ENCODE assay signal across 2 cellular contexts in the genomic region with DNA sequence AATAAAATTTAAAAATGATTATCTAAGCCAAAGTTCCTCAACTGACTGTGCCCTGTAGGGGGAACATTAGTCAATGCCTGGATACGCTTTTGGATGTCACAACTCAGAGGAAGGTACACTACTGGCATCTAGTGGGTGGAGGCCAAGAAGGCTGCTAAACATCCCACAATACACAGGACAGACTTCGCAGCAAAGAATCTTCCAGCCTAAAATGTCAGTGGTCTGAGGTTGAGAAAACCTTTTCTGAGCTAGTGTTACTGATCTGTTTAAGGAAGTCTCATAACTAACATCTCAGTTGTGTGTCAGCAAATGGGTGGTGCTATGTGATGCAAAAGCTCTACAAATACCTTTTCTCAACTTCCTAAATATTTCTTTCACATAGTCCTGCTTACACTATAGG.
TF ChIP-seq lines count a peak whose summit lies in the region.

No MANE protein-coding gene starts in this region.

TF ChIP-seq in HCT116, 20 proteins besides CTCF, POLR2A, EP300 and RAD21 (continued from another document):
- TF ChIP-seq CEBPB (IDR thresholded peaks at IDR 0.05; ENCODE audit: low read depth) (no peak), ELF1 (IDR thresholded peaks at IDR 0.05; ENCODE audit: borderline replicate concordance, low read depth) (no peak), TCF7L2 (IDR thresholded peaks at IDR 0.05; ENCODE audit: borderline replicate concordance, extremely low read depth, insufficient read depth, insufficient read length) (no peak), SIN3A (IDR thresholded peaks at IDR 0.05; ENCODE audit: low read depth) (no peak), YY1 (IDR thresholded peaks at IDR 0.05; ENCODE audit: extremely low read depth, insufficient replicate concordance, low read depth, low read length) (no peak), EGR1 (IDR thresholded peaks at IDR 0.05; ENCODE audit: low read depth) (no peak), POLR2AphosphoS5 (IDR thresholded peaks at IDR 0.05; ENCODE audit: low read depth, low read length) (no peak), SP1 (IDR thresholded peaks at IDR 0.05; ENCODE audit: low read depth) (no peak), SRF (IDR thresholded peaks at IDR 0.05; ENCODE audit: low read depth) (no peak), CBX3 (IDR thresholded peaks at IDR 0.05; ENCODE audit: low read depth) (no peak), FOSL1 (IDR thresholded peaks at IDR 0.05; ENCODE audit: low read depth) (no peak), EZH2phosphoT487 (IDR thresholded peaks at IDR 0.05; ENCODE audit: borderline replicate concordance) (no peak), ZBTB33 (IDR thresholded peaks at IDR 0.05; ENCODE audit: extremely low read depth, insufficient replicate concordance, low read length) (no peak)
- TF ChIP-seq, protein P1, sequence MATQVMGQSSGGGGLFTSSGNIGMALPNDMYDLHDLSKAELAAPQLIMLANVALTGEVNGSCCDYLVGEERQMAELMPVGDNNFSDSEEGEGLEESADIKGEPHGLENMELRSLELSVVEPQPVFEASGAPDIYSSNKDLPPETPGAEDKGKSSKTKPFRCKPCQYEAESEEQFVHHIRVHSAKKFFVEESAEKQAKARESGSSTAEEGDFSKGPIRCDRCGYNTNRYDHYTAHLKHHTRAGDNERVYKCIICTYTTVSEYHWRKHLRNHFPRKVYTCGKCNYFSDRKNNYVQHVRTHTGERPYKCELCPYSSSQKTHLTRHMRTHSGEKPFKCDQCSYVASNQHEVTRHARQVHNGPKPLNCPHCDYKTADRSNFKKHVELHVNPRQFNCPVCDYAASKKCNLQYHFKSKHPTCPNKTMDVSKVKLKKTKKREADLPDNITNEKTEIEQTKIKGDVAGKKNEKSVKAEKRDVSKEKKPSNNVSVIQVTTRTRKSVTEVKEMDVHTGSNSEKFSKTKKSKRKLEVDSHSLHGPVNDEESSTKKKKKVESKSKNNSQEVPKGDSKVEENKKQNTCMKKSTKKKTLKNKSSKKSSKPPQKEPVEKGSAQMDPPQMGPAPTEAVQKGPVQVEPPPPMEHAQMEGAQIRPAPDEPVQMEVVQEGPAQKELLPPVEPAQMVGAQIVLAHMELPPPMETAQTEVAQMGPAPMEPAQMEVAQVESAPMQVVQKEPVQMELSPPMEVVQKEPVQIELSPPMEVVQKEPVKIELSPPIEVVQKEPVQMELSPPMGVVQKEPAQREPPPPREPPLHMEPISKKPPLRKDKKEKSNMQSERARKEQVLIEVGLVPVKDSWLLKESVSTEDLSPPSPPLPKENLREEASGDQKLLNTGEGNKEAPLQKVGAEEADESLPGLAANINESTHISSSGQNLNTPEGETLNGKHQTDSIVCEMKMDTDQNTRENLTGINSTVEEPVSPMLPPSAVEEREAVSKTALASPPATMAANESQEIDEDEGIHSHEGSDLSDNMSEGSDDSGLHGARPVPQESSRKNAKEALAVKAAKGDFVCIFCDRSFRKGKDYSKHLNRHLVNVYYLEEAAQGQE (IDR thresholded peaks at IDR 0.05; ENCODE audit: low read depth), result no peak

TF ChIP-seq in GM12878, 131 proteins besides CTCF, POLR2A, EP300 and RAD21 (continued from another document):
- TF ChIP-seq, protein P2, sequence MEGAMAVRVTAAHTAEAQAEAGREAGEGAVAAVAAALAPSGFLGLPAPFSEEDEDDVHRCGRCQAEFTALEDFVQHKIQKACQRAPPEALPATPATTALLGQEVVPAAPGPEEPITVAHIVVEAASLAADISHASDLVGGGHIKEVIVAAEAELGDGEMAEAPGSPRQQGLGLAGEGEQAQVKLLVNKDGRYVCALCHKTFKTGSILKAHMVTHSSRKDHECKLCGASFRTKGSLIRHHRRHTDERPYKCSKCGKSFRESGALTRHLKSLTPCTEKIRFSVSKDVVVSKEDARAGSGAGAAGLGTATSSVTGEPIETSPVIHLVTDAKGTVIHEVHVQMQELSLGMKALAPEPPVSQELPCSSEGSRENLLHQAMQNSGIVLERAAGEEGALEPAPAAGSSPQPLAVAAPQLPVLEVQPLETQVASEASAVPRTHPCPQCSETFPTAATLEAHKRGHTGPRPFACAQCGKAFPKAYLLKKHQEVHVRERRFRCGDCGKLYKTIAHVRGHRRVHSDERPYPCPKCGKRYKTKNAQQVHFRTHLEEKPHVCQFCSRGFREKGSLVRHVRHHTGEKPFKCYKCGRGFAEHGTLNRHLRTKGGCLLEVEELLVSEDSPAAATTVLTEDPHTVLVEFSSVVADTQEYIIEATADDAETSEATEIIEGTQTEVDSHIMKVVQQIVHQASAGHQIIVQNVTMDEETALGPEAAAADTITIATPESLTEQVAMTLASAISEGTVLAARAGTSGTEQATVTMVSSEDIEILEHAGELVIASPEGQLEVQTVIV (IDR thresholded peaks at IDR 0.05; ENCODE audit: borderline replicate concordance, partially characterized antibody), result no peak
- TF ChIP-seq CBX3 (IDR thresholded peaks at IDR 0.05; ENCODE audit: borderline replicate concordance, low read depth) (no peak), TCF7 (IDR thresholded peaks at IDR 0.05; ENCODE audit: borderline replicate concordance) (no peak), RFX5 (IDR thresholded peaks at IDR 0.05; ENCODE audit: low read depth, low read length) (no peak), HDAC6 (IDR thresholded peaks at IDR 0.05; ENCODE audit: unreplicated experiment) (no peak), PAX8 (IDR thresholded peaks at IDR 0.05) (no peak), HDAC2 (IDR thresholded peaks at IDR 0.05) (no peak), IKZF2 (IDR thresholded peaks at IDR 0.05) (no peak), EZH2 (IDR thresholded peaks at IDR 0.05; ENCODE audit: borderline replicate concordance, control insufficient read depth, low read depth, low read length) (no peak), RB1 (IDR thresholded peaks at IDR 0.05; ENCODE audit: borderline replicate concordance) (no peak), HSF1 (IDR thresholded peaks at IDR 0.05; ENCODE audit: low read depth, low read length) (no peak)
- TF ChIP-seq, protein P3, sequence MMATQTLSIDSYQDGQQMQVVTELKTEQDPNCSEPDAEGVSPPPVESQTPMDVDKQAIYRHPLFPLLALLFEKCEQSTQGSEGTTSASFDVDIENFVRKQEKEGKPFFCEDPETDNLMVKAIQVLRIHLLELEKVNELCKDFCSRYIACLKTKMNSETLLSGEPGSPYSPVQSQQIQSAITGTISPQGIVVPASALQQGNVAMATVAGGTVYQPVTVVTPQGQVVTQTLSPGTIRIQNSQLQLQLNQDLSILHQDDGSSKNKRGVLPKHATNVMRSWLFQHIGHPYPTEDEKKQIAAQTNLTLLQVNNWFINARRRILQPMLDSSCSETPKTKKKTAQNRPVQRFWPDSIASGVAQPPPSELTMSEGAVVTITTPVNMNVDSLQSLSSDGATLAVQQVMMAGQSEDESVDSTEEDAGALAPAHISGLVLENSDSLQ (IDR thresholded peaks at IDR 0.05), result no peak
